In genomic region chr11:48073031-48073861, GRCh38 we compare ENCODE assay signal across 27 cellular contexts.
DNase-seq lines count a peak whose midpoint lies in the region; ATAC-seq and TF ChIP-seq lines count a peak whose summit lies in the region.
"Had no signal": no experiment of that assay in that cellular context is flagged by ENCODE, and none has a peak within 500 bp of the region (broad histone marks: within the 10 kb centered on the region; RNA-seq: fewer than 3 reads in every experiment).

No MANE protein-coding gene starts in this region.

- no peak overlapping the region for H3K27ac ChIP-seq in OCI-LY7 (ENCODE audit: low read depth, low read length, poor library complexity, severe bottlenecking)
- H3K27ac ChIP-seq: breast epithelium, SJSA1, skin epidermis, stomach, thyroid gland had no signal

- no peaks in the 10 kb centered on the region for H3K9me3 Mint-ChIP-seq in activated CD4-positive, alpha-beta T cell treated with anti-CD3 and anti-CD28 coated beads for 36 hours (ENCODE audit: low read depth)
- H3K9me3 Mint-ChIP-seq: activated naive CD4-positive, alpha-beta T cell treated with anti-CD3 and anti-CD28 coated beads, Interleukin-2, amount 10 ng/mL, durations not matched to agents 7 days and 5 days; activated T-cell treated with anti-CD3 and anti-CD28 coated beads, Interleukin-2, amount 50 U/mL, for 24 hours; CD8-positive, alpha-beta T cell; HFFc6; T-cell had no signal

- H3K36me3 Mint-ChIP-seq in activated CD4-positive, alpha-beta T cell treated with anti-CD3 and anti-CD28 coated beads for 36 hours (ENCODE audit: low read depth), result peaks cover 22% of the 10 kb centered on the region

- no peak for DNase-seq in activated CD4-positive, alpha-beta T cell treated with anti-CD3 and anti-CD28 coated beads for 36 hours
- no peak for DNase-seq in activated CD4-positive, alpha-beta T cell treated with anti-CD3 and anti-CD28 coated beads, Interleukin-2, amount 50 U/mL, for 48 hours
- no peak for DNase-seq in OCI-LY7 (ENCODE audit: low spot score)
- DNase-seq in mesenteric fat pad (ENCODE audit: low spot score), result peak; percentile 28
- no peak for DNase-seq in G401 (ENCODE audit: low spot score)
- DNase-seq in mucosa of descending colon, result no peak
- DNase-seq: activated CD4-positive, CD25-positive, alpha-beta regulatory T cell treated with anti-CD3 and anti-CD28 coated beads, Interleukin-2, amount 50 U/mL, for 72 hours; activated naive CD4-positive, alpha-beta T cell treated with anti-CD3 and anti-CD28 coated beads, Interleukin-2, amount 10 ng/mL, durations not matched to agents 7 days and 5 days; activated T-cell treated with anti-CD3 and anti-CD28 coated beads, Interleukin-2, amount 50 U/mL, for 24 hours; CD8-positive, alpha-beta T cell; effector CD4-positive, alpha-beta T cell; EL; HFFc6; mesendoderm; naive B cell; NCI-H2029 treated with DMSO at 0.1 percent for 48 hours; NCI-H526 treated with DMSO at 0.1 percent for 48 hours; nucleus accumbens; stomach; T-cell; thyroid gland had no signal

- intact Hi-C loops in activated CD4-positive, alpha-beta T cell treated with anti-CD3 and anti-CD28 coated beads for 36 hours (cut with DNase I, micrococcal nuclease), result no loop called here
- intact Hi-C loops in OCI-LY7 (cut with micrococcal nuclease; ENCODE audit: unreplicated experiment) (no loop called here), mucosa of descending colon (cut with DNase I, micrococcal nuclease) (no loop called here)

- peaks cover 30% of the 10 kb centered on the region for H3K4me1 ChIP-seq in OCI-LY7 (ENCODE audit: insufficient read depth, low read length, poor library complexity, severe bottlenecking)
- H3K4me1 ChIP-seq in mucosa of descending colon (ENCODE audit: low read depth), result no peaks in the 10 kb centered on the region
- H3K4me1 ChIP-seq: breast epithelium, thyroid gland had no signal

- no peaks in the 10 kb centered on the region for H3K9me2 ChIP-seq in OCI-LY7 (ENCODE audit: insufficient read depth, low read length)

- in situ Hi-C loops in G401 (cut with HindIII; ENCODE audit: low sequenced_read_pairs), result no loop called here

- H3K27me3 Mint-ChIP-seq in activated CD4-positive, alpha-beta T cell treated with anti-CD3 and anti-CD28 coated beads for 36 hours, result no peaks in the 10 kb centered on the region
- H3K27me3 Mint-ChIP-seq: activated naive CD4-positive, alpha-beta T cell treated with anti-CD3 and anti-CD28 coated beads, Interleukin-2, amount 10 ng/mL, durations not matched to agents 7 days and 5 days; activated T-cell treated with anti-CD3 and anti-CD28 coated beads, Interleukin-2, amount 50 U/mL, for 24 hours; naive B cell; T-cell had no signal

- H3K36me3 ChIP-seq in OCI-LY7 (ENCODE audit: insufficient read depth, low read length), result peaks cover 20% of the 10 kb centered on the region
- no peaks in the 10 kb centered on the region for H3K36me3 ChIP-seq in mucosa of descending colon (ENCODE audit: low read depth)
- H3K36me3 ChIP-seq: breast epithelium, thyroid gland had no signal

- peaks cover 12% of the 10 kb centered on the region for H3K4me1 Mint-ChIP-seq in activated CD4-positive, alpha-beta T cell treated with anti-CD3 and anti-CD28 coated beads for 36 hours

- H4K20me1 ChIP-seq in OCI-LY7 (ENCODE audit: insufficient read depth, low read length), result no peaks in the 10 kb centered on the region

- H3K9me3 ChIP-seq in OCI-LY7 (ENCODE audit: low read length) (no peaks in the 10 kb centered on the region), mucosa of descending colon (no peaks in the 10 kb centered on the region)
- H3K9me3 ChIP-seq: breast epithelium, SJSA1, stomach, thyroid gland had no signal

- no TSS peak for BruUV-seq in OCI-LY7 (replicated peaks; lab: Mats Ljungman, UMichigan)

- CTCF ChIA-PET in activated CD4-positive, alpha-beta T cell treated with anti-CD3 and anti-CD28 coated beads for 36 hours (lab: Charles Lee), result interaction anchor here (0.7 to 1.2 kb wide), 2 partner anchors 8 to 10 kb away, joined by 3 to 4 read pairs; no protein-coding TSS in a partner anchor
- CTCF ChIA-PET in OCI-LY7 (lab: Charles Lee; ENCODE audit: unreplicated experiment), result no interaction called here

- H3K4me3 ChIP-seq in OCI-LY7 (ENCODE audit: low read depth, low read length, poor library complexity, severe bottlenecking), result no peak overlapping the region
- no peak overlapping the region for H3K4me3 ChIP-seq in mucosa of descending colon
- H3K4me3 ChIP-seq: breast epithelium, SJSA1, skin epidermis, stomach, thyroid gland had no signal

- H3K27ac Mint-ChIP-seq in activated CD4-positive, alpha-beta T cell treated with anti-CD3 and anti-CD28 coated beads for 36 hours, result peak overlapping the region; percentile 4
- H3K27ac Mint-ChIP-seq: activated naive CD4-positive, alpha-beta T cell treated with anti-CD3 and anti-CD28 coated beads, Interleukin-2, amount 10 ng/mL, durations not matched to agents 7 days and 5 days; activated T-cell treated with anti-CD3 and anti-CD28 coated beads, Interleukin-2, amount 50 U/mL, for 24 hours; HFFc6 had no signal

- ATAC-seq in activated CD4-positive, alpha-beta T cell treated with anti-CD3 and anti-CD28 coated beads for 36 hours, result peak; percentile 42
- ATAC-seq in GM19351 (IDR thresholded peaks at IDR 0.05; ENCODE audit: unreplicated experiment) (peak; percentile 64), HG03442 (IDR thresholded peaks at IDR 0.05; ENCODE audit: unreplicated experiment) (no peak), mucosa of descending colon (no peak)
- ATAC-seq: CD8-positive, alpha-beta T cell; left lobe of liver; T-cell had no signal

- H3K4me2 ChIP-seq in OCI-LY7 (ENCODE audit: low read length), result peak overlapping the region; percentile 43; the same call in 1 of the 2 replicates

- H3K79me2 ChIP-seq in OCI-LY7 (ENCODE audit: insufficient read depth, low read depth, low read length), result no peaks in the 10 kb centered on the region

- H2AFZ ChIP-seq in OCI-LY7 (ENCODE audit: low read length), result no peak overlapping the region

- H3K4me3 Mint-ChIP-seq in activated CD4-positive, alpha-beta T cell treated with anti-CD3 and anti-CD28 coated beads for 36 hours, result no peak overlapping the region
- H3K4me3 Mint-ChIP-seq: activated naive CD4-positive, alpha-beta T cell treated with anti-CD3 and anti-CD28 coated beads, Interleukin-2, amount 10 ng/mL, durations not matched to agents 7 days and 5 days; activated T-cell treated with anti-CD3 and anti-CD28 coated beads, Interleukin-2, amount 50 U/mL, for 24 hours; CD8-positive, alpha-beta T cell; HFFc6; T-cell had no signal

- TF ChIP-seq CTCF in OCI-LY7 (conservative IDR thresholded peaks at IDR 0.05; ENCODE audit: low read length), result no peak
- TF ChIP-seq CTCF in mucosa of descending colon (IDR thresholded peaks at IDR 0.05), result no peak

- POLR2A ChIA-PET in activated CD4-positive, alpha-beta T cell treated with anti-CD3 and anti-CD28 coated beads for 36 hours (lab: Charles Lee), result no interaction called here
- POLR2A ChIA-PET in OCI-LY7 (lab: Charles Lee), result interaction anchor here (0.6 to 1.4 kb wide), 7 partner anchors 11 to 48 kb away, joined by 3 to 5 read pairs (median 4); no protein-coding TSS in a partner anchor

Comparison
In these comparisons a context has a peak if more than half of its experiments do, and no peak if none do; other contexts are left out.
1. ATAC-seq: peak in activated CD4-positive, alpha-beta T cell treated with anti-CD3 and anti-CD28 coated beads for 36 hours (single experiment) and GM19351 (single experiment); none in HG03442 (single experiment) and mucosa of descending colon (single experiment).